In the genomic region with DNA sequence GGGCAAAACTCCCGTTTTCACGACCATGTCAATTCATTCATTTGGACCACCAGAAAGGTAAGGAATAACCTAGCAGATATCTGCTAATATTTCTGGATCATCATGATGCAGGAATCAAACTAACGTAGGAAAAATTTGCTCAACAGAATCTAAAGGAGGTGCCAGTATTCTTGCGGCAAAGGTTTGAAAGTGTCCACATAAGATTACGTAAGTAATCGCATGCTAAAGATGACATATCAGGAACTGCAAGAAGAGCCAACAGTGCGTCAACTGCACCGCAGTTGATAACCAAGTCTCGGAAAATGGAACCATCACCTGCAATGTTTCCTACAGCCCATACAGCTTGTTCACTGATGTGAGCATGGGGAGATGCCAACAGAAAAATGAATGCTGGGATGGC, we compare ENCODE assay signal across 1 cellular context.
TF ChIP-seq lines count a peak whose summit lies in the region.

No MANE protein-coding gene starts in this region.

TF ChIP-seq in K562, 482 proteins besides CTCF, POLR2A, EP300 and RAD21 (continued from another document):
- no peak for TF ChIP-seq SRSF9 (IDR thresholded peaks at IDR 0.05; ENCODE audit: borderline replicate concordance, low read depth, low read length)
- peak; percentile 17; the same call in 1 of the 2 replicates for TF ChIP-seq CXXC5 (CRISPR knock-in tag; IDR thresholded peaks at IDR 0.05)
- peak; percentile 80 for TF ChIP-seq CREM (IDR thresholded peaks at IDR 0.05; ENCODE audit: low read depth)
- TF ChIP-seq CTBP1 (IDR thresholded peaks at IDR 0.05; ENCODE audit: borderline replicate concordance): 0 out of 2 replicates have a peak, but pooled peaks have one; percentile 9
TF ChIP-seq in K562: peak in this region for 9.
